20 cellular contexts compared by ENCODE assay signal in the genomic region with DNA sequence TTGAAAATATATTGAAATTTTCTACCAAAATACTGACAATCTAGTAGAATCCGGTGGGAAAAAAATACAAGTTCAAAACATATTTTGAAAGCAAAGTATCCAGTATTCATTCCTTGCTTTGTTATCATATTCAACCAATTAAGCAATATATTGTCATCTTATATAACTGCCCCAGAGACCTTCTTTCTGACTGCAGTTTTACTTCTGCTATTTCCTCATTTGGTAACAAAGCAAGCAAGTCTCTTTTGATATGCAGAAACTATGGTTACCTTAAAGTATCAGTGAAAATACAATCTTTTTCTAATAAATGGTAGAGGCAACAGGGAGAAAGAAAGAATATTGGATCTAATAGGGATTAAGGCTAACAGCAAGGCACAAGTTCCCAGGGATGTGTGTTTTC.
"Had no signal": no experiment of that assay in that cellular context is flagged by ENCODE, and none has a peak within 500 bp of the region (broad histone marks: within the 10 kb centered on the region; RNA-seq: fewer than 3 reads in every experiment).

No MANE protein-coding gene starts in this region.

- ATAC-seq: naive thymus-derived CD8-positive, alpha-beta T cell; psoas muscle; right cardiac atrium had no signal

- DNase-seq: activated CD4-positive, alpha-beta T cell treated with anti-CD3 and anti-CD28 coated beads, Interleukin-2, amount 10 ng/mL, durations not matched to agents 7 days and 5 days; activated CD8-positive, alpha-beta memory T cell treated with anti-CD3 and anti-CD28 coated beads, Interleukin-2, amount 50 U/mL, for 4 hours; activated effector memory CD4-positive, alpha-beta T cell treated with Interleukin-2 at 50 U/mL for 16 hours; activated naive CD4-positive, alpha-beta T cell treated with anti-CD3 and anti-CD28 coated beads, Interleukin-2, amount 50 U/mL, for 16 hours; activated T-cell treated with anti-CD3 and anti-CD28 coated beads, Interleukin-2, amount 50 U/mL, for 48 hours; colonic mucosa; endodermal cell; foreskin melanocyte; head of caudate nucleus; immature natural killer cell; kidney glomerular epithelial cell; left ventricle myocardium inferior; mesenchymal stem cell; naive thymus-derived CD8-positive, alpha-beta T cell; psoas muscle; right cardiac atrium; stimulated activated CD4-positive, alpha-beta T cell treated with anti-CD3 and anti-CD28 coated beads, Interleukin-2, amount 100 ng/mL, for 24 hours; stimulated activated naive CD4-positive, alpha-beta T cell treated with Interleukin-2 at 50 U/mL for 16 hours; thyroid gland had no signal

- H3K36me3 ChIP-seq: ascending aorta, colonic mucosa, left ventricle myocardium inferior, thyroid gland had no signal

- H3K4me1 ChIP-seq: colonic mucosa, left ventricle myocardium inferior, psoas muscle, thyroid gland had no signal

- H3K9me3 ChIP-seq: ascending aorta, colonic mucosa, left ventricle myocardium inferior, psoas muscle, thyroid gland had no signal

- H3K4me3 ChIP-seq: ascending aorta, colonic mucosa, left ventricle myocardium inferior, psoas muscle, thyroid gland had no signal
